ENCODE assay signal across 22 cellular contexts in genomic region chr5:42689391-42689790, GRCh38.
DNase-seq lines count a peak whose midpoint lies in the region; ATAC-seq and TF ChIP-seq lines count a peak whose summit lies in the region.
"Had no signal": no experiment of that assay in that cellular context is flagged by ENCODE, and none has a peak within 500 bp of the region (broad histone marks: within the 10 kb centered on the region; RNA-seq: fewer than 3 reads in every experiment).

No MANE protein-coding gene starts in this region.

- no peak overlapping the region for H2AFZ ChIP-seq in PC-3 (ENCODE audit: low read length)

- POLR2A ChIA-PET in PC-3 (lab: Charles Lee; ENCODE audit: unreplicated experiment), result no interaction called here
- POLR2A ChIA-PET in T-cell (lab: Charles Lee), result no interaction called here

- H3K9me2 ChIP-seq in PC-3 (replicated peaks; ENCODE audit: low read length), result no peaks in the 10 kb centered on the region

- H3K4me1 Mint-ChIP-seq in T-cell, result no peaks in the 10 kb centered on the region

- no peaks in the 10 kb centered on the region for H3K27me3 ChIP-seq in PC-3 (ENCODE audit: low read length)
- H3K27me3 ChIP-seq in right lobe of liver, result no peaks in the 10 kb centered on the region
- H3K27me3 ChIP-seq in testis, result no peaks in the 10 kb centered on the region
- H3K27me3 ChIP-seq: BLaER1 treated with 17β-estradiol and CSF1 and Interleukin-3, amounts not matched to agents 10 nM and 100 nM; SJSA1 had no signal

- peak; percentile 5 for DNase-seq in EH (ENCODE audit: low read depth)
- peak; percentile 18 for DNase-seq in PC-3
- DNase-seq in foreskin fibroblast, result peak; percentile 7 to 52
- DNase-seq in right lobe of liver, result peak in 2 of 3 donors; percentile 49 to 52
- DNase-seq in pons (ENCODE audit: low spot score), result no peak
- no peak for DNase-seq in testis
- no peak for DNase-seq in T-cell
- DNase-seq: 8988T; CD8-positive, alpha-beta T cell; DND-41; GDM1; Kasumi-1; NCI-H1092; NCI-H1436; NCI-H1930; NCI-H2171; NCI-H524 treated with DMSO at 0.1 percent for 48 hours; NCI-H82 had no signal

- H3K9ac ChIP-seq in PC-3 (ENCODE audit: low read length), result no peak overlapping the region
- H3K9ac ChIP-seq: BLaER1 treated with 17β-estradiol and CSF1 and Interleukin-3, amounts not matched to agents 10 nM and 100 nM had no signal

- H3K36me3 ChIP-seq in PC-3 (ENCODE audit: low read depth, low read length) (no peaks in the 10 kb centered on the region), right lobe of liver (peaks cover 0 to 4% (median 0%) of the 10 kb centered on the region in 4 donors), testis (ENCODE audit: low read depth, missing control alignments) (no peaks in the 10 kb centered on the region)
- H3K36me3 ChIP-seq: BLaER1 treated with 17β-estradiol and CSF1 and Interleukin-3, amounts not matched to agents 10 nM and 100 nM; SJSA1 had no signal

- H3K27ac ChIP-seq in PC-3 (ENCODE audit: low read length) (no peak overlapping the region), right lobe of liver (no peak overlapping the region), testis (no peak overlapping the region)
- H3K27ac ChIP-seq: BLaER1 treated with 17β-estradiol and CSF1 and Interleukin-3, amounts not matched to agents 10 nM and 100 nM; SJSA1 had no signal

- no peak for ATAC-seq in PC-3
- ATAC-seq in right lobe of liver, result peak; percentile 79 to 91 (median 80)
- ATAC-seq in GM19467 (IDR thresholded peaks at IDR 0.05; ENCODE audit: unreplicated experiment), result no peak
- ATAC-seq in T-cell (replicated peaks in 1 of 4), result no peak
- ATAC-seq: CD8-positive, alpha-beta T cell; Right ventricle myocardium inferior had no signal

- TF ChIP-seq CTCF in PC-3 (conservative IDR thresholded peaks at IDR 0.05; ENCODE audit: low read depth, low read length), result no peak
- TF ChIP-seq CTCF in foreskin fibroblast (IDR thresholded peaks at IDR 0.05; ENCODE audit: low read depth, low read length), result no peak
- no peak for TF ChIP-seq CTCF in right lobe of liver (IDR thresholded peaks at IDR 0.05)
- no peak for TF ChIP-seq CTCF in testis (IDR thresholded peaks at IDR 0.05)

- WGBS in right lobe of liver (ENCODE audit: insufficient coverage, low coverage, low lambda C conversion rate, missing lambda C conversion rate), result 47% methylated on average over 4 of the region's 4 CpGs
- 71% methylated on average over 4 of the region's 4 CpGs for WGBS in testis, 2 donors

- no peak overlapping the region for H3K4me3 ChIP-seq in PC-3 (ENCODE audit: low read length)
- no peak overlapping the region for H3K4me3 ChIP-seq in foreskin fibroblast (ENCODE audit: low read depth in 1 of 2, low read length in 2 of 2)
- no peak overlapping the region for H3K4me3 ChIP-seq in right lobe of liver
- H3K4me3 ChIP-seq in testis, result no peak overlapping the region
- H3K4me3 ChIP-seq: BLaER1 treated with 17β-estradiol and CSF1 and Interleukin-3, amounts not matched to agents 10 nM and 100 nM; SJSA1 had no signal

- TF ChIP-seq POLR2A in right lobe of liver (IDR thresholded peaks at IDR 0.05) (no peak), testis (IDR thresholded peaks at IDR 0.05) (no peak)

- no peaks in the 10 kb centered on the region for H4K20me1 ChIP-seq in PC-3 (ENCODE audit: low read length)
- H4K20me1 ChIP-seq: BLaER1 treated with 17β-estradiol and CSF1 and Interleukin-3, amounts not matched to agents 10 nM and 100 nM had no signal

- no peak overlapping the region for H3K27ac Mint-ChIP-seq in T-cell
- H3K27ac Mint-ChIP-seq: CD8-positive, alpha-beta T cell had no signal

- H3K9me3 ChIP-seq in PC-3 (ENCODE audit: low read length) (no peaks in the 10 kb centered on the region), right lobe of liver (no peaks in the 10 kb centered on the region), testis (no peaks in the 10 kb centered on the region)
- H3K9me3 ChIP-seq: SJSA1 had no signal

- H3K79me2 ChIP-seq in PC-3 (ENCODE audit: low read length), result no peaks in the 10 kb centered on the region

- H3K9me3 Mint-ChIP-seq in T-cell, result peaks cover 0 to 8% (median 2%) of the 10 kb centered on the region in 3 donors

- no TSS peak for BruUV-seq in PC-3 (replicated peaks; lab: Mats Ljungman, UMichigan)

- H3K27me3 Mint-ChIP-seq in T-cell, result peaks cover 3 to 15% of the 10 kb centered on the region in 2 donors

- CTCF ChIA-PET in PC-3 (lab: Charles Lee), result no interaction called here
- CTCF ChIA-PET in T-cell (lab: Charles Lee), result no interaction called here

- no peak overlapping the region for H3K4me3 Mint-ChIP-seq in T-cell
- H3K4me3 Mint-ChIP-seq: CD8-positive, alpha-beta T cell had no signal

- H3K4me1 ChIP-seq in PC-3 (ENCODE audit: insufficient read depth, low read length), result no peaks in the 10 kb centered on the region
- peaks cover 0 to 9% (median 0%) of the 10 kb centered on the region in 4 donors for H3K4me1 ChIP-seq in right lobe of liver
- H3K4me1 ChIP-seq in testis, result no peaks in the 10 kb centered on the region
- H3K4me1 ChIP-seq: BLaER1 treated with 17β-estradiol and CSF1 and Interleukin-3, amounts not matched to agents 10 nM and 100 nM; SJSA1 had no signal

- intact Hi-C loops in PC-3 (cut with micrococcal nuclease) (no loop called here), right lobe of liver (cut with DNase I) (no loop called here), testis (cut with DNase I; ENCODE audit: low total_unique reads) (no loop called here)

- peaks cover 3% of the 10 kb centered on the region for H3K36me3 Mint-ChIP-seq in T-cell
- H3K36me3 Mint-ChIP-seq: CD8-positive, alpha-beta T cell had no signal

- no peak overlapping the region for H3K4me2 ChIP-seq in PC-3 (ENCODE audit: low read length)
- H3K4me2 ChIP-seq: BLaER1 treated with 17β-estradiol and CSF1 and Interleukin-3, amounts not matched to agents 10 nM and 100 nM had no signal

- no peaks in the 10 kb centered on the region for H3F3A ChIP-seq in PC-3 (ENCODE audit: low read length, unreplicated experiment)

Comparison
In these comparisons a context has a peak if more than half of its experiments do, and no peak if none do; other contexts are left out.
1. DNase-seq: peak in EH (single experiment), PC-3 (single experiment), foreskin fibroblast (2 of 2) and right lobe of liver (2 of 3); none in pons (single experiment), testis (single experiment) and T-cell (0 of 34).
2. ATAC-seq: peak in right lobe of liver (4 of 4); none in PC-3 (single experiment), GM19467 (single experiment) and T-cell (0 of 4).